Comparison of ENCODE assay signal across 8 cellular contexts in genomic region chr6:116010400-116011095, GRCh38. TPM values are rescaled to one million over a fixed set of nuclear protein-coding genes. Genes with fewer than 3 reads are reported as not detected.
DNase-seq lines count a peak whose midpoint lies in the region; ATAC-seq, FAIRE-seq and TF ChIP-seq lines count a peak whose summit lies in the region.

No MANE protein-coding gene starts in this region.

- H2BK5ac ChIP-seq in H1 (ENCODE audit: low read depth, low read length): no peak overlapping the region

- H3K18ac ChIP-seq in H1 (ENCODE audit: extremely low read depth, low read length): no peak overlapping the region

- intact Hi-C loops in A673 (cut with micrococcal nuclease; ENCODE audit: unreplicated experiment): loop anchor here (1.0 to 5.0 kb wide), 2 partner anchors 47 to 87 kb away; no protein-coding TSS in a partner anchor
- intact Hi-C loops in activated CD4-positive, alpha-beta T cell treated with anti-CD3 and anti-CD28 coated beads, Interleukin-2, amount 10 ng/mL, durations not matched to agents 24 days and 14 days (cut with micrococcal nuclease): loop anchor here (1.0 kb wide), 1 partner anchor 87 kb away; no protein-coding TSS in a partner anchor

- H4K8ac ChIP-seq in H1 (ENCODE audit: extremely low read depth, insufficient read depth, low read length): no peak overlapping the region

- FAIRE-seq in GM12892 (lab: Jason Lieb, UNC): peak; percentile 98
- peak; percentile 69 for FAIRE-seq in H1 (lab: Jason Lieb, UNC)

- H3K79me1 ChIP-seq in H1 (ENCODE audit: low read depth, low read length): no peaks in the 10 kb centered on the region

- no peak overlapping the region; the same call in 1 of the 2 replicates for H2BK20ac ChIP-seq in H1 (ENCODE audit: low read length)

- H2BK12ac ChIP-seq in H1 (ENCODE audit: low read depth, low read length): no peak overlapping the region

- H3K27ac ChIP-seq in A673 (ENCODE audit: low read depth, low read length, poor library complexity, severe bottlenecking): no peak overlapping the region
- H3K27ac ChIP-seq in H1 (ENCODE audit: low read depth, low read length): no peak overlapping the region

- H2AK5ac ChIP-seq in H1 (ENCODE audit: low read depth, low read length): no peak overlapping the region

- no peaks in the 10 kb centered on the region for H3K36me3 ChIP-seq in A673 (ENCODE audit: insufficient read depth, low read length, poor library complexity, severe bottlenecking)
- no peaks in the 10 kb centered on the region for H3K36me3 ChIP-seq in H1 (ENCODE audit: control insufficient read depth in 2 of 4, insufficient read depth in 4 of 4, low read length in 3 of 4)

- H3K9me3 Mint-ChIP-seq in activated CD4-positive, alpha-beta T cell treated with anti-CD3 and anti-CD28 coated beads, Interleukin-2, amount 10 ng/mL, durations not matched to agents 24 days and 14 days: no peaks in the 10 kb centered on the region
- H3K9me3 Mint-ChIP-seq in memory B cell: no peaks in the 10 kb centered on the region
- no peaks in the 10 kb centered on the region for H3K9me3 Mint-ChIP-seq in stimulated activated memory B cell treated with anti-CD40 and anti-IgM and Interleukin-4, amounts not matched to agents 10 μg/mL and 1 μg/mL and 100 μg/mL, for 72 hours

- no peak overlapping the region for H3K56ac ChIP-seq in H1 (replicated peaks; ENCODE audit: insufficient read length, low read depth, low read length)

- DNase-seq in A673 (ENCODE audit: low spot score) (peak; percentile 79), GM12892 (ENCODE audit: insufficient read length) (no peak), NCI-H345 (lab: John Stamatoyannopoulos, UW) (peak; percentile 40), H1 (ENCODE audit: low read depth in 1 of 2, low spot score in 2 of 2) (peak; percentile 17 to 74), memory B cell (ENCODE audit: low spot score in 2 of 2) (peak; percentile 29 to 37)
- DNase-seq in activated CD4-positive, alpha-beta T cell treated with anti-CD3 and anti-CD28 coated beads, Interleukin-2, amount 10 ng/mL, durations not matched to agents 24 days and 14 days: peak; percentile 82

- H3K4me1 ChIP-seq in A673 (ENCODE audit: insufficient read depth, low read length, poor library complexity, severe bottlenecking) (peaks cover 35% of the 10 kb centered on the region), H1 (replicated peaks in 1 of 4; ENCODE audit: control insufficient read depth in 3 of 4, insufficient read depth in 4 of 4, low read length in 3 of 4) (peaks cover 0 to 3% (median 0%) of the 10 kb centered on the region in 4 experiments; a peak in 1 of 7 replicates)

- CTCF ChIA-PET in A673 (lab: Charles Lee): interaction anchor here (0.6 to 2.1 kb wide), 8 partner anchors 9 to 101 kb away, joined by 3 to 14 read pairs (median 4); partner anchors contain the start of gene FRK
- CTCF ChIA-PET in H1 (lab: Charles Lee; ENCODE audit: partially characterized antibody): interaction anchor here (0.6 to 2.8 kb wide), 23 partner anchors 7 to 160 kb away, joined by 3 to 19 read pairs (median 4); partner anchors contain the start of gene FRK

- POLR2A ChIA-PET in A673 (lab: Charles Lee; ENCODE audit: low non-redundant PET): no interaction called here
- POLR2A ChIA-PET in H1 (lab: Charles Lee; ENCODE audit: partially characterized antibody): interaction anchor here (0.7 kb wide), 1 partner anchor 605 kb away, joined by 3 read pairs; the partner anchor contains the start of gene RSPH4A

- ATAC-seq in HG03060 (IDR thresholded peaks at IDR 0.05; ENCODE audit: low read depth, unreplicated experiment) (peak; percentile 27), memory B cell (ENCODE audit: low read depth) (peak; percentile 59)
- ATAC-seq in stimulated activated memory B cell treated with anti-CD40 and anti-IgM and Interleukin-4, amounts not matched to agents 10 μg/mL and 1 μg/mL and 100 μg/mL, for 72 hours: peak; percentile 61

- no peak overlapping the region for H3K14ac ChIP-seq in H1 (ENCODE audit: insufficient read length)

- TF ChIP-seq RAD21 in H1 (IDR thresholded peaks at IDR 0.05 in 1 of 2, conservative IDR thresholded peaks at IDR 0.05 in 1 of 2; ENCODE audit: low read depth in 2 of 2, low read length in 2 of 2): peak; percentile 78 to 84

- H3K4ac ChIP-seq in H1 (replicated peaks; ENCODE audit: insufficient read length, low read depth, low read length): no peak overlapping the region

- no peak overlapping the region for H3K27ac Mint-ChIP-seq in activated CD4-positive, alpha-beta T cell treated with anti-CD3 and anti-CD28 coated beads, Interleukin-2, amount 10 ng/mL, durations not matched to agents 24 days and 14 days
- no peak overlapping the region for H3K27ac Mint-ChIP-seq in memory B cell
- no peak overlapping the region for H3K27ac Mint-ChIP-seq in stimulated activated memory B cell treated with anti-CD40 and anti-IgM and Interleukin-4, amounts not matched to agents 10 μg/mL and 1 μg/mL and 100 μg/mL, for 72 hours

- H3K9ac ChIP-seq in H1 (replicated peaks in 1 of 4; ENCODE audit: extremely low read depth in 1 of 4, low read depth in 3 of 4, low read length in 3 of 4): no peak overlapping the region

- no peaks in the 10 kb centered on the region for H3K4me1 Mint-ChIP-seq in activated CD4-positive, alpha-beta T cell treated with anti-CD3 and anti-CD28 coated beads, Interleukin-2, amount 10 ng/mL, durations not matched to agents 24 days and 14 days
- H3K4me1 Mint-ChIP-seq in memory B cell: peaks cover 11% of the 10 kb centered on the region
- peaks cover 26% of the 10 kb centered on the region for H3K4me1 Mint-ChIP-seq in stimulated activated memory B cell treated with anti-CD40 and anti-IgM and Interleukin-4, amounts not matched to agents 10 μg/mL and 1 μg/mL and 100 μg/mL, for 72 hours

- H3K27me3 Mint-ChIP-seq in activated CD4-positive, alpha-beta T cell treated with anti-CD3 and anti-CD28 coated beads, Interleukin-2, amount 10 ng/mL, durations not matched to agents 24 days and 14 days: peaks cover 28% of the 10 kb centered on the region
- H3K27me3 Mint-ChIP-seq in memory B cell: no peaks in the 10 kb centered on the region
- no peaks in the 10 kb centered on the region for H3K27me3 Mint-ChIP-seq in stimulated activated memory B cell treated with anti-CD40 and anti-IgM and Interleukin-4, amounts not matched to agents 10 μg/mL and 1 μg/mL and 100 μg/mL, for 72 hours

- H3K4me2 ChIP-seq in H1 (ENCODE audit: insufficient read depth in 1 of 2, low read depth in 2 of 2, low read length in 2 of 2): no peak overlapping the region

- H3K79me2 ChIP-seq in H1 (ENCODE audit: control insufficient read depth in 1 of 2, insufficient read depth in 2 of 2, low read length in 2 of 2): no peaks in the 10 kb centered on the region

- H3K9me3 ChIP-seq in A673 (ENCODE audit: low read depth, low read length, poor library complexity, severe bottlenecking) (no peaks in the 10 kb centered on the region), H1 (ENCODE audit: insufficient read depth in 2 of 2, low read depth in 1 of 2, low read length in 1 of 2) (no peaks in the 10 kb centered on the region)

- H3K4me3 Mint-ChIP-seq in activated CD4-positive, alpha-beta T cell treated with anti-CD3 and anti-CD28 coated beads, Interleukin-2, amount 10 ng/mL, durations not matched to agents 24 days and 14 days: no peak overlapping the region
- H3K4me3 Mint-ChIP-seq in memory B cell: no peak overlapping the region
- no peak overlapping the region for H3K4me3 Mint-ChIP-seq in stimulated activated memory B cell treated with anti-CD40 and anti-IgM and Interleukin-4, amounts not matched to agents 10 μg/mL and 1 μg/mL and 100 μg/mL, for 72 hours

- H3K27me3 ChIP-seq in A673 (replicated peaks; ENCODE audit: insufficient read depth, low read depth, low read length, poor library complexity): no peaks in the 10 kb centered on the region
- no peaks in the 10 kb centered on the region for H3K27me3 ChIP-seq in H1 (replicated peaks in 1 of 4; ENCODE audit: control insufficient read depth in 3 of 4, extremely low read depth in 1 of 4, insufficient read depth in 3 of 4, low read length in 3 of 4)

- H3K36me3 Mint-ChIP-seq in activated CD4-positive, alpha-beta T cell treated with anti-CD3 and anti-CD28 coated beads, Interleukin-2, amount 10 ng/mL, durations not matched to agents 24 days and 14 days (ENCODE audit: low read depth): no peaks in the 10 kb centered on the region
- H3K36me3 Mint-ChIP-seq in memory B cell: peaks cover 2% of the 10 kb centered on the region
- peaks cover 6% of the 10 kb centered on the region for H3K36me3 Mint-ChIP-seq in stimulated activated memory B cell treated with anti-CD40 and anti-IgM and Interleukin-4, amounts not matched to agents 10 μg/mL and 1 μg/mL and 100 μg/mL, for 72 hours

- WGBS in H1 (ENCODE audit: extremely low coverage in 1 of 2, insufficient coverage in 1 of 2, insufficient read length in 1 of 2, insufficient replicate concordance in 2 of 2, low coverage in 1 of 2, low lambda C conversion rate in 2 of 2, missing lambda C conversion rate in 1 of 2), 2 experiments: 76% methylated on average over 5 of the region's 5 CpGs; no CpG with 5 or more reads in 1 of the 2 experiments

- H3K4me3 ChIP-seq in A673 (ENCODE audit: low read depth, low read length, poor library complexity, severe bottlenecking) (no peak overlapping the region), H1 (ENCODE audit: extremely low read depth in 1 of 4, insufficient read depth in 2 of 4, low read depth in 3 of 4, low read length in 4 of 4) (no peak overlapping the region)

- no peaks in the 10 kb centered on the region for H4K20me1 ChIP-seq in H1 (replicated peaks in 1 of 2; ENCODE audit: control insufficient read depth in 1 of 2, insufficient read depth in 2 of 2, low read length in 2 of 2)

- TF ChIP-seq CTCF in A673 (conservative IDR thresholded peaks at IDR 0.05; ENCODE audit: low read depth, low read length) (peak; percentile 92), H1 (IDR thresholded peaks at IDR 0.05; ENCODE audit: control extremely low read depth in 1 of 3, insufficient read depth in 1 of 3, low read depth in 1 of 3, low read length in 3 of 3) (peak; percentile 60 to 79 (median 72))

- no peaks in the 10 kb centered on the region for H3K23me2 ChIP-seq in H1 (ENCODE audit: low read depth, low read length)

- BruUV-seq in A673 (replicated peaks; lab: Mats Ljungman, UMichigan): no TSS peak

- H4K91ac ChIP-seq in H1 (replicated peaks; ENCODE audit: insufficient read length, low read length): no peak overlapping the region

- H3K23ac ChIP-seq in H1 (ENCODE audit: insufficient read length): no peak overlapping the region

- no peak overlapping the region for H2BK15ac ChIP-seq in H1 (ENCODE audit: low read length)

- TF ChIP-seq POLR2A in GM12892 (IDR thresholded peaks at IDR 0.05; ENCODE audit: low read depth, low read length): no peak
- TF ChIP-seq POLR2A in H1 (IDR thresholded peaks at IDR 0.05; ENCODE audit: control extremely low read depth in 1 of 2, low read depth in 2 of 2, low read length in 2 of 2): no peak

- no peak overlapping the region for H4K5ac ChIP-seq in H1 (ENCODE audit: insufficient read length, low read depth, low read length)

- H2BK120ac ChIP-seq in H1 (replicated peaks; ENCODE audit: low read depth, low read length): no peak overlapping the region

- TF ChIP-seq EP300 in H1 (IDR thresholded peaks at IDR 0.05; ENCODE audit: borderline replicate concordance in 1 of 2, low read depth in 2 of 2, low read length in 2 of 2): no peak

- no peak overlapping the region for H2AFZ ChIP-seq in H1 (ENCODE audit: low read length)

RNA-seq across cellular contexts. Expression of gene FRK, which starts 50.1 kb away (rescaled TPM):
- total RNA-seq in A673 (2021): 10.0 and 12.3 TPM in 2 replicates
- polyA plus RNA-seq in GM12892 (2012; ENCODE audit: missing spikeins): 0.93 TPM
- total RNA-seq in activated CD4-positive, alpha-beta T cell treated with anti-CD3 and anti-CD28 coated beads, Interleukin-2, amount 10 ng/mL, durations not matched to agents 24 days and 14 days: not detected in 2 replicates
- 0.19 and 0.24 TPM in 2 replicates for total RNA-seq in H1 (2021; fragmentation: NEBNext Ultra II Directional; extraction: Animal tissue kit (Norgen Biotek cat#: 25700))
- polyA plus RNA-seq in H1 (2011; rRNA removed): 0.06 and 0.11 TPM in 2 replicates
- polyA plus RNA-seq in H1 (2011; cell fraction: cytosol; rRNA removed): 0.12 TPM
- 0.06 TPM for polyA plus RNA-seq in H1 (2011; cell fraction: nucleus; rRNA removed)
- 0.05 to 0.10 TPM (median 0.06 TPM) in 4 replicates for polyA plus RNA-seq in H1 (2012, experiment 1 of 2)
- not detected for polyA plus RNA-seq in H1 (2012, experiment 2 of 2)
- 0.08 TPM for polyA plus RNA-seq in H1 (2013, experiment 1 of 2)
- polyA plus RNA-seq in H1 (2013, experiment 2 of 2): 0.07 TPM
- 0.25 and 0.41 TPM in 2 replicates for polyA minus RNA-seq in H1 (2011; rRNA and poly(A)+ RNA removed)
- 0.07 TPM for polyA minus RNA-seq in H1 (2011; cell fraction: cytosol; rRNA and poly(A)+ RNA removed)
- polyA minus RNA-seq in H1 (2011; cell fraction: nucleus; rRNA and poly(A)+ RNA removed): 0.60 TPM
